Comparison of ENCODE assay signal across 8 cellular contexts in genomic region chr19:34733266-34733825, GRCh38. TPM values are rescaled to one million over a fixed set of nuclear protein-coding genes. Genes with fewer than 3 reads are reported as not detected.
DNase-seq lines count a peak whose midpoint lies in the region; ATAC-seq and TF ChIP-seq lines count a peak whose summit lies in the region.

No MANE protein-coding gene starts in this region.

- H3K27me3 ChIP-seq in OCI-LY1 (ENCODE audit: insufficient read depth, low read length) (no peaks in the 10 kb centered on the region), colonic mucosa (no peaks in the 10 kb centered on the region), aorta (ENCODE audit: control insufficient read depth in 1 of 2, insufficient read depth in 2 of 2, low read length in 1 of 2) (no peaks in the 10 kb centered on the region)

- H3K4me1 ChIP-seq in OCI-LY1 (ENCODE audit: insufficient read depth, low read length, severe bottlenecking) (peaks cover 17% of the 10 kb centered on the region), colonic mucosa (no peaks in the 10 kb centered on the region), aorta (ENCODE audit: control insufficient read depth in 1 of 2, insufficient read depth in 2 of 2, low read length in 2 of 2) (peaks cover 0 to 6% of the 10 kb centered on the region in 2 donors)

- H3K36me3 ChIP-seq in OCI-LY1 (ENCODE audit: insufficient read depth, low read length) (peaks cover 25% of the 10 kb centered on the region), colonic mucosa (no peaks in the 10 kb centered on the region), aorta (ENCODE audit: control insufficient read depth in 1 of 2, insufficient read depth in 2 of 2, low read length in 1 of 2) (peaks cover 2 to 3% of the 10 kb centered on the region in 2 donors)

- no peaks in the 10 kb centered on the region for H3K9me2 ChIP-seq in OCI-LY1 (ENCODE audit: low read depth, low read length)

- ATAC-seq in HG02981 (IDR thresholded peaks at IDR 0.05; ENCODE audit: unreplicated experiment) (peak; percentile 16), aorta (ENCODE audit: low FRiP score) (peak; percentile 58)

- DNase-seq in AG09309 (ENCODE audit: low read depth) (no peak), colonic mucosa (no peak), mesothelial cell of epicardium (ENCODE audit: low spot score in 2 of 2, unreplicated experiment in 2 of 2) (peak in 1 of 2 experiments; percentile 42), aorta (peak in 1 of 2 donors; percentile 80), NCI-H2107 (lab: John Stamatoyannopoulos, UW) (no peak)

- H3K27ac ChIP-seq in OCI-LY1 (ENCODE audit: low read depth, low read length, poor library complexity, severe bottlenecking) (no peak overlapping the region), colonic mucosa (peak overlapping the region; percentile 86), aorta (ENCODE audit: low read depth in 1 of 2, low read length in 2 of 2) (peak overlapping the region; percentile 33 to 92)

- intact Hi-C loops in colonic mucosa (cut with DNase I) (loop anchor here (5.0 kb wide), 1 partner anchor 56 kb away; the partner anchor contains the start of genes SCGB2B2 and ZNF302), aorta (cut with DNase I) (loop anchor here (2.0 to 5.0 kb wide), 3 partner anchors 39 to 57 kb away; partner anchors contain the start of genes SCGB2B2 (in 2 of the 2), ZNF302 (in 2 of the 2) and ZNF599 (in 2 of the 2))

- peak overlapping the region; percentile 98 for H3K27ac Mint-ChIP-seq in mesothelial cell of epicardium

- TF ChIP-seq CTCF in AG09309 (IDR thresholded peaks at IDR 0.05; ENCODE audit: control insufficient read depth, insufficient read depth, low read depth, low read length, missing control alignments): no peak
- TF ChIP-seq CTCF in GM12875 (IDR thresholded peaks at IDR 0.05; ENCODE audit: borderline replicate concordance, insufficient read depth, low read depth, low read length): no peak
- no peak for TF ChIP-seq CTCF in OCI-LY1 (IDR thresholded peaks at IDR 0.05; ENCODE audit: low read length)
- no peak for TF ChIP-seq CTCF in colonic mucosa (IDR thresholded peaks at IDR 0.05)
- TF ChIP-seq CTCF in mesothelial cell of epicardium (IDR thresholded peaks at IDR 0.05; ENCODE audit: unreplicated experiment): no peak

- no peaks in the 10 kb centered on the region for H3K79me2 ChIP-seq in OCI-LY1 (ENCODE audit: insufficient read depth, low read length)

- H3K4me2 ChIP-seq in OCI-LY1 (ENCODE audit: low read length): peak overlapping the region; percentile 74

- H4K20me1 ChIP-seq in OCI-LY1 (ENCODE audit: insufficient read depth, low read length): no peaks in the 10 kb centered on the region

- H3K36me3 Mint-ChIP-seq in mesothelial cell of epicardium: peaks cover 22% of the 10 kb centered on the region

- peaks cover 24% of the 10 kb centered on the region for H3K4me1 Mint-ChIP-seq in mesothelial cell of epicardium

- H3K9ac ChIP-seq in OCI-LY1 (ENCODE audit: low read length): peak overlapping the region; percentile 76
- H3K9ac ChIP-seq in colonic mucosa (ENCODE audit: low read depth in 2 of 2, low read length in 2 of 2): peak overlapping the region; percentile 41 to 84

- no peaks in the 10 kb centered on the region for H3K9me3 ChIP-seq in OCI-LY1 (ENCODE audit: low read length)
- H3K9me3 ChIP-seq in colonic mucosa: no peaks in the 10 kb centered on the region
- H3K9me3 ChIP-seq in aorta (ENCODE audit: control insufficient read depth, low read length): peaks cover 5% of the 10 kb centered on the region

- H3K27me3 Mint-ChIP-seq in mesothelial cell of epicardium (ENCODE audit: low read depth): no peaks in the 10 kb centered on the region

- 0 to 3% methylated on average over 16 of the region's 16 CpGs for WGBS in aorta, 2 donors

- 0 out of 2 replicates have a peak overlapping the region, but pooled peaks have one; percentile 12 for H2AFZ ChIP-seq in OCI-LY1 (ENCODE audit: low read length)

- no peaks in the 10 kb centered on the region for H3F3A ChIP-seq in OCI-LY1 (ENCODE audit: insufficient read depth, low read length)

- peaks cover 13% of the 10 kb centered on the region for H3K9me3 Mint-ChIP-seq in mesothelial cell of epicardium

- H3K4me3 ChIP-seq in AG09309 (ENCODE audit: control insufficient read depth, low read depth, low read length): peak overlapping the region; percentile 76
- H3K4me3 ChIP-seq in GM12875 (ENCODE audit: low read depth, low read length): peak overlapping the region; percentile 86
- peak overlapping the region; percentile 75 for H3K4me3 ChIP-seq in OCI-LY1 (ENCODE audit: low read depth, low read length, poor library complexity, severe bottlenecking)
- peak overlapping the region; percentile 48 for H3K4me3 ChIP-seq in colonic mucosa
- peak overlapping the region; percentile 85 to 95 for H3K4me3 ChIP-seq in aorta (ENCODE audit: low read length in 2 of 2)

- peak overlapping the region; percentile 90 for H3K4me3 Mint-ChIP-seq in mesothelial cell of epicardium

RNA-seq across cellular contexts. Expression of gene ZNF181, which starts 0.7 kb away (rescaled TPM):
- total RNA-seq in colonic mucosa (1 to 10 TPM; 6.2 to 7.2 TPM), mesothelial cell of epicardium (7.3 to 7.5 TPM (median 7.3 TPM) in 3 replicates), aorta (10 to 100 TPM; 10.7 to 12.7 TPM)
- polyA plus RNA-seq in aorta: 10 to 100 TPM in 1 of 2 donors, 1 to 10 TPM in 1; 3.5 to 19.9 TPM

RNA-seq across cellular contexts. Expression of gene ZNF599, which starts 39.7 kb away (rescaled TPM):
- total RNA-seq in colonic mucosa (1 to 10 TPM; 3.0 to 3.5 TPM), mesothelial cell of epicardium (7.7 to 8.7 TPM (median 7.9 TPM) in 3 replicates), aorta (1 to 10 TPM; 4.4 to 7.8 TPM)
- polyA plus RNA-seq in aorta: 1 to 10 TPM; 2.3 to 7.9 TPM

RNA-seq across cellular contexts. Expression of gene ZNF302, which starts 55.9 kb away (rescaled TPM):
- total RNA-seq in colonic mucosa (10 to 100 TPM; 11.8 to 12.6 TPM), mesothelial cell of epicardium (41.0 to 43.8 TPM (median 43.1 TPM) in 3 replicates), aorta (10 to 100 TPM; 20.5 to 37.3 TPM)
- polyA plus RNA-seq in aorta: 10 to 100 TPM; 20.0 to 23.8 TPM

RNA-seq across cellular contexts. Expression of gene SCGB2B2, which starts 56.4 kb away (rescaled TPM):
- total RNA-seq in colonic mucosa: under 1 TPM; 0.13 to 0.42 TPM
- 1.0 to 1.3 TPM (median 1.1 TPM) in 3 replicates for total RNA-seq in mesothelial cell of epicardium
- 1 to 10 TPM in 1 of 2 donors, under 1 TPM in 1; 0.75 to 2.2 TPM for total RNA-seq in aorta
- not detected for polyA plus RNA-seq in aorta
